In genomic region chr3:71332813-71333212, GRCh38 we compare ENCODE assay signal across 19 cellular contexts.
DNase-seq lines count a peak whose midpoint lies in the region; ATAC-seq and TF ChIP-seq lines count a peak whose summit lies in the region.
"Had no signal": no experiment of that assay in that cellular context is flagged by ENCODE, and none has a peak within 500 bp of the region (broad histone marks: within the 10 kb centered on the region; RNA-seq: fewer than 3 reads in every experiment).

No MANE protein-coding gene starts in this region.

- ATAC-seq in activated CD8-positive, alpha-beta T cell treated with anti-CD3 and anti-CD28 coated beads for 36 hours = no peak
- ATAC-seq in activated CD8-positive, alpha-beta T cell treated with anti-CD3 and anti-CD28 coated beads, Interleukin-2, amount 10 ng/mL, durations not matched to agents 7 days and 5 days = no peak
- ATAC-seq in central memory CD8-positive, alpha-beta T cell (replicated peaks; ENCODE audit: extremely low read depth, poor library complexity, severe bottlenecking) = no peak
- no peak for ATAC-seq in naive thymus-derived CD8-positive, alpha-beta T cell
- ATAC-seq: HCT116 had no signal

- peak overlapping the region; percentile 1 for H3K27ac Mint-ChIP-seq in activated CD8-positive, alpha-beta T cell treated with anti-CD3 and anti-CD28 coated beads for 36 hours
- H3K27ac Mint-ChIP-seq in activated CD8-positive, alpha-beta T cell treated with anti-CD3 and anti-CD28 coated beads, Interleukin-2, amount 10 ng/mL, durations not matched to agents 7 days and 5 days = no peak overlapping the region
- peak overlapping the region; percentile 74 for H3K27ac Mint-ChIP-seq in central memory CD8-positive, alpha-beta T cell (ENCODE audit: low read depth)
- H3K27ac Mint-ChIP-seq in naive thymus-derived CD8-positive, alpha-beta T cell = peak overlapping the region in 9 of 10 donors; percentile 1 to 80 (median 75)
- H3K27ac Mint-ChIP-seq: B cell had no signal

- no peak for TF ChIP-seq CTCF in activated CD8-positive, alpha-beta T cell treated with anti-CD3 and anti-CD28 coated beads for 36 hours (IDR thresholded peaks at IDR 0.05)

- H3K36me3 Mint-ChIP-seq in activated CD8-positive, alpha-beta T cell treated with anti-CD3 and anti-CD28 coated beads for 36 hours (ENCODE audit: low read depth) = peaks cover 41% of the 10 kb centered on the region
- peaks cover 21% of the 10 kb centered on the region for H3K36me3 Mint-ChIP-seq in activated CD8-positive, alpha-beta T cell treated with anti-CD3 and anti-CD28 coated beads, Interleukin-2, amount 10 ng/mL, durations not matched to agents 7 days and 5 days (ENCODE audit: low read depth)
- peaks cover 29% of the 10 kb centered on the region for H3K36me3 Mint-ChIP-seq in central memory CD8-positive, alpha-beta T cell (ENCODE audit: insufficient read depth)
- peaks cover 26 to 65% (median 34%) of the 10 kb centered on the region in 3 donors for H3K36me3 Mint-ChIP-seq in naive thymus-derived CD8-positive, alpha-beta T cell

- no peak overlapping the region for H3K4me3 Mint-ChIP-seq in activated CD8-positive, alpha-beta T cell treated with anti-CD3 and anti-CD28 coated beads for 36 hours
- no peak overlapping the region for H3K4me3 Mint-ChIP-seq in activated CD8-positive, alpha-beta T cell treated with anti-CD3 and anti-CD28 coated beads, Interleukin-2, amount 10 ng/mL, durations not matched to agents 7 days and 5 days
- no peak overlapping the region for H3K4me3 Mint-ChIP-seq in central memory CD8-positive, alpha-beta T cell
- H3K4me3 Mint-ChIP-seq in naive thymus-derived CD8-positive, alpha-beta T cell = peak overlapping the region in 1 of 10 donors; percentile 1
- H3K4me3 Mint-ChIP-seq: B cell had no signal

- POLR2A ChIA-PET in activated CD8-positive, alpha-beta T cell treated with anti-CD3 and anti-CD28 coated beads for 36 hours (lab: Charles Lee) = interaction anchor here (1.3 kb wide), 1 partner anchor 19 kb away, joined by 4 read pairs; no protein-coding TSS in a partner anchor
- POLR2A ChIA-PET in activated CD8-positive, alpha-beta T cell treated with anti-CD3 and anti-CD28 coated beads, Interleukin-2, amount 10 ng/mL, durations not matched to agents 7 days and 5 days (lab: Charles Lee) = interaction anchor here (0.5 kb wide), 1 partner anchor 211 kb away, joined by 3 read pairs; no protein-coding TSS in a partner anchor
- POLR2A ChIA-PET in naive thymus-derived CD8-positive, alpha-beta T cell (lab: Charles Lee) = interaction anchor here (0.5 to 0.8 kb wide), 3 partner anchors 15 to 186 kb away, joined by 3 read pairs; no protein-coding TSS in a partner anchor

- CTCF ChIA-PET in activated CD8-positive, alpha-beta T cell treated with anti-CD3 and anti-CD28 coated beads for 36 hours (lab: Charles Lee) = interaction anchor here (1.3 kb wide), 1 partner anchor 13 kb away, joined by 3 read pairs; no protein-coding TSS in a partner anchor
- CTCF ChIA-PET in activated CD8-positive, alpha-beta T cell treated with anti-CD3 and anti-CD28 coated beads, Interleukin-2, amount 10 ng/mL, durations not matched to agents 7 days and 5 days (lab: Charles Lee) = no interaction called here

- DNase-seq in activated CD8-positive, alpha-beta T cell treated with anti-CD3 and anti-CD28 coated beads for 36 hours = no peak
- no peak for DNase-seq in activated CD8-positive, alpha-beta T cell treated with anti-CD3 and anti-CD28 coated beads, Interleukin-2, amount 10 ng/mL, durations not matched to agents 7 days and 5 days
- no peak for DNase-seq in central memory CD8-positive, alpha-beta T cell (ENCODE audit: low spot score in 2 of 2)
- no peak for DNase-seq in naive thymus-derived CD8-positive, alpha-beta T cell
- DNase-seq in stimulated activated CD4-positive, alpha-beta T cell treated with anti-CD3 and anti-CD28 coated beads, Interleukin-1b, Interleukin-23, amount 100 ng/mL, for 48 hours = no peak
- DNase-seq in HUDEP-2 (lab: John Stamatoyannopoulos, UW; ENCODE audit: unreplicated experiment in 76 of 76) = no peak
- no peak for DNase-seq in NCI-H2107 treated with DMSO at 0.1 percent for 48 hours (lab: John Stamatoyannopoulos, UW; ENCODE audit: unreplicated experiment)
- no peak for DNase-seq in nucleus accumbens (lab: John Stamatoyannopoulos, UW)
- DNase-seq: 8988T, GF-D8, GOT3, NCI-H1105, NCI-H2081, NCI-H510A, NCI-H748 treated with DMSO at 0.1 percent for 48 hours, OCI-M1, SHP77 had no signal

- H3K27me3 Mint-ChIP-seq in activated CD8-positive, alpha-beta T cell treated with anti-CD3 and anti-CD28 coated beads for 36 hours = no peaks in the 10 kb centered on the region
- H3K27me3 Mint-ChIP-seq in activated CD8-positive, alpha-beta T cell treated with anti-CD3 and anti-CD28 coated beads, Interleukin-2, amount 10 ng/mL, durations not matched to agents 7 days and 5 days (ENCODE audit: low read depth) = no peaks in the 10 kb centered on the region
- H3K27me3 Mint-ChIP-seq in central memory CD8-positive, alpha-beta T cell = no peaks in the 10 kb centered on the region
- no peaks in the 10 kb centered on the region for H3K27me3 Mint-ChIP-seq in naive thymus-derived CD8-positive, alpha-beta T cell
- H3K27me3 Mint-ChIP-seq: B cell had no signal

- H3K9me3 Mint-ChIP-seq in activated CD8-positive, alpha-beta T cell treated with anti-CD3 and anti-CD28 coated beads for 36 hours = peaks cover 7% of the 10 kb centered on the region
- H3K9me3 Mint-ChIP-seq in activated CD8-positive, alpha-beta T cell treated with anti-CD3 and anti-CD28 coated beads, Interleukin-2, amount 10 ng/mL, durations not matched to agents 7 days and 5 days (ENCODE audit: insufficient read depth) = no peaks in the 10 kb centered on the region
- peaks cover 6% of the 10 kb centered on the region for H3K9me3 Mint-ChIP-seq in central memory CD8-positive, alpha-beta T cell
- peaks cover 0 to 6% (median 0%) of the 10 kb centered on the region in 9 donors for H3K9me3 Mint-ChIP-seq in naive thymus-derived CD8-positive, alpha-beta T cell

- intact Hi-C loops in activated CD8-positive, alpha-beta T cell treated with anti-CD3 and anti-CD28 coated beads for 36 hours (cut with micrococcal nuclease) = no loop called here

- peaks cover 26% of the 10 kb centered on the region for H3K4me1 Mint-ChIP-seq in activated CD8-positive, alpha-beta T cell treated with anti-CD3 and anti-CD28 coated beads for 36 hours (ENCODE audit: low read depth)
- H3K4me1 Mint-ChIP-seq in activated CD8-positive, alpha-beta T cell treated with anti-CD3 and anti-CD28 coated beads, Interleukin-2, amount 10 ng/mL, durations not matched to agents 7 days and 5 days (ENCODE audit: low read depth) = no peaks in the 10 kb centered on the region
- peaks cover 16% of the 10 kb centered on the region for H3K4me1 Mint-ChIP-seq in central memory CD8-positive, alpha-beta T cell
- peaks cover 24 to 58% (median 43%) of the 10 kb centered on the region in 4 donors for H3K4me1 Mint-ChIP-seq in naive thymus-derived CD8-positive, alpha-beta T cell
